Comparison of ENCODE assay signal across 8 cellular contexts in the genomic region with DNA sequence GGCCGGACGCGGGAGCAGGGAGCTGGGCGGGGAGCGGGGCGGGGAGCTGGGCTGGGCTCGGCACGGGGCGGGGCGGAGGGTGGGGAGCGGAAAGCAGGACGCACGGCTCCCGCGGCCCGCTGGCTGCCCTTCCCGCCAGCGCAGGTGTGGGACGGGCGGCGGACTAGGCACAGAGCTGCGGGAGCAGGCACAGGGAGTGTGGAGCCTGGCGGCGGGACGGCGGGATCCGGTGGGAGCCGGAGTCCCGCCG. TPM values are rescaled to one million over a fixed set of nuclear protein-coding genes. Genes with fewer than 3 reads are reported as not detected.
A peak's percentile ranks its signal among the peaks of the same experiment; 100 is the strongest.
DNase-seq lines count a peak whose midpoint lies in the region; ATAC-seq, FAIRE-seq and TF ChIP-seq lines count a peak whose summit lies in the region.

A gene (plus strand): TSS at position 125 of the 250 bp plus-strand sequence. CDS start 163 bp downstream, outside the sequence.

- peak within 1 kb of the TSS; percentile 33 for H3K56ac ChIP-seq in H1 (replicated peaks; ENCODE audit: insufficient read length, low read depth, low read length)

- peak within 1 kb of the TSS; percentile 95 for H4K8ac ChIP-seq in H1 (ENCODE audit: extremely low read depth, insufficient read depth, low read length)

- H3K4ac ChIP-seq in H1 (replicated peaks; ENCODE audit: insufficient read length, low read depth, low read length) = no peak within 1 kb of the TSS

- no peak within 1 kb of the TSS for H2BK20ac ChIP-seq in H1 (ENCODE audit: low read length)

- no peaks in the 10 kb centered on the region for H3K36me3 ChIP-seq in H1 (ENCODE audit: control insufficient read depth in 2 of 4, insufficient read depth in 4 of 4, low read length in 3 of 4)

- peak within 1 kb of the TSS; percentile 89 for H3K4me3 Mint-ChIP-seq in stimulated activated naive CD8-positive, alpha-beta T cell treated with anti-CD3 and anti-CD28 coated beads, Interleukin-15, Interleukin-2, amounts not matched to agents 100 ng/mL and 50 ng/mL, for 24 hours
- H3K4me3 Mint-ChIP-seq in natural killer cell = peak within 1 kb of the TSS; percentile 87

- H3K9me3 ChIP-seq in H1 (ENCODE audit: insufficient read depth in 2 of 2, low read depth in 1 of 2, low read length in 1 of 2) = no peaks in the 10 kb centered on the region

- ATAC-seq in stimulated activated naive CD8-positive, alpha-beta T cell treated with anti-CD3 and anti-CD28 coated beads, Interleukin-15, Interleukin-2, amounts not matched to agents 100 U/mL and 50 U/mL, for 24 hours = no peak
- peak; percentile 45 to 67 (median 60) for ATAC-seq in natural killer cell
- no peak for ATAC-seq in HG02610 (IDR thresholded peaks at IDR 0.05; ENCODE audit: unreplicated experiment)

- no peaks in the 10 kb centered on the region for H3K9me3 Mint-ChIP-seq in stimulated activated naive CD8-positive, alpha-beta T cell treated with anti-CD3 and anti-CD28 coated beads, Interleukin-15, Interleukin-2, amounts not matched to agents 100 ng/mL and 50 ng/mL, for 24 hours
- H3K9me3 Mint-ChIP-seq in natural killer cell = no peaks in the 10 kb centered on the region

- TF ChIP-seq RAD21 in H1 (IDR thresholded peaks at IDR 0.05 in 1 of 2, conservative IDR thresholded peaks at IDR 0.05 in 1 of 2; ENCODE audit: low read depth in 2 of 2, low read length in 2 of 2) = no peak

- peaks cover 2 to 14% of the 10 kb centered on the region in 2 experiments for H4K20me1 ChIP-seq in H1 (replicated peaks in 1 of 2; ENCODE audit: control insufficient read depth in 1 of 2, insufficient read depth in 2 of 2, low read length in 2 of 2)

- no peak for TF ChIP-seq EP300 in H1 (IDR thresholded peaks at IDR 0.05; ENCODE audit: borderline replicate concordance in 1 of 2, low read depth in 2 of 2, low read length in 2 of 2)

- intact Hi-C loops in natural killer cell (cut with micrococcal nuclease) = loop anchor here (10.0 kb wide), 1 partner anchor 393 kb away; a partner anchor contains a TSS

- no peak within 1 kb of the TSS for H2AFZ ChIP-seq in H1 (ENCODE audit: low read length)

- H4K91ac ChIP-seq in H1 (replicated peaks; ENCODE audit: insufficient read length, low read length) = peak within 1 kb of the TSS; percentile 6

- peak within 1 kb of the TSS; percentile 92 for H3K27ac Mint-ChIP-seq in stimulated activated naive CD8-positive, alpha-beta T cell treated with anti-CD3 and anti-CD28 coated beads, Interleukin-15, Interleukin-2, amounts not matched to agents 100 ng/mL and 50 ng/mL, for 24 hours
- peak within 1 kb of the TSS; percentile 51 to 79 for H3K27ac Mint-ChIP-seq in natural killer cell

- peak within 1 kb of the TSS; percentile 81 to 95 (median 83) for H3K9ac ChIP-seq in H1 (replicated peaks in 1 of 4; ENCODE audit: extremely low read depth in 1 of 4, low read depth in 3 of 4, low read length in 3 of 4)

- H2BK12ac ChIP-seq in H1 (ENCODE audit: low read depth, low read length) = peak within 1 kb of the TSS; percentile 79; the same call in 1 of the 2 replicates

- FAIRE-seq in H1 (lab: Jason Lieb, UNC) = no peak

- no peak within 1 kb of the TSS; the same call in 1 of the 2 replicates for H2AK5ac ChIP-seq in H1 (ENCODE audit: low read depth, low read length)

- H2BK5ac ChIP-seq in H1 (ENCODE audit: low read depth, low read length) = peak within 1 kb of the TSS; percentile 93

- no CpG with 5 or more reads among the region's 30 CpGs for WGBS in H1 (ENCODE audit: extremely low coverage in 1 of 2, insufficient coverage in 1 of 2, insufficient read length in 1 of 2, insufficient replicate concordance in 2 of 2, low coverage in 1 of 2, low lambda C conversion rate in 2 of 2, missing lambda C conversion rate in 1 of 2), 2 experiments

- H3K27me3 ChIP-seq in H1 (replicated peaks in 1 of 4; ENCODE audit: control insufficient read depth in 3 of 4, extremely low read depth in 1 of 4, insufficient read depth in 3 of 4, low read length in 3 of 4) = no peaks in the 10 kb centered on the region

- peak within 1 kb of the TSS; percentile 79 for H3K23ac ChIP-seq in H1 (ENCODE audit: insufficient read length)

- H3K79me1 ChIP-seq in H1 (ENCODE audit: low read depth, low read length) = peaks cover 7% of the 10 kb centered on the region

- no peak within 1 kb of the TSS for H2BK120ac ChIP-seq in H1 (replicated peaks; ENCODE audit: low read depth, low read length)

- peak within 1 kb of the TSS; percentile 82 to 94 for H3K4me2 ChIP-seq in H1 (ENCODE audit: insufficient read depth in 1 of 2, low read depth in 2 of 2, low read length in 2 of 2)

- H3K4me1 ChIP-seq in H1 (replicated peaks in 1 of 4; ENCODE audit: control insufficient read depth in 3 of 4, insufficient read depth in 4 of 4, low read length in 3 of 4) = peaks cover 8 to 19% (median 11%) of the 10 kb centered on the region in 4 experiments

- H4K5ac ChIP-seq in H1 (ENCODE audit: insufficient read length, low read depth, low read length) = peak within 1 kb of the TSS; percentile 60

- POLR2A ChIA-PET in H1 (lab: Charles Lee; ENCODE audit: partially characterized antibody) = interaction anchor here (1.4 to 6.4 kb wide), 7 partner anchors 8 to 72 kb away, joined by 3 to 100 read pairs (median 9); a partner anchor contains a TSS

- H3K27me3 Mint-ChIP-seq in stimulated activated naive CD8-positive, alpha-beta T cell treated with anti-CD3 and anti-CD28 coated beads, Interleukin-15, Interleukin-2, amounts not matched to agents 100 ng/mL and 50 ng/mL, for 24 hours = no peaks in the 10 kb centered on the region
- no peaks in the 10 kb centered on the region for H3K27me3 Mint-ChIP-seq in natural killer cell (ENCODE audit: low read depth in 2 of 2)

- peaks cover 9% of the 10 kb centered on the region for H3K23me2 ChIP-seq in H1 (ENCODE audit: low read depth, low read length)

- peak within 1 kb of the TSS; percentile 87 for H3K18ac ChIP-seq in H1 (ENCODE audit: extremely low read depth, low read length)

- peak in 1 of 2 experiments; percentile 84; a peak in 2 of 3 replicates for TF ChIP-seq POLR2A in H1 (IDR thresholded peaks at IDR 0.05; ENCODE audit: control extremely low read depth in 1 of 2, low read depth in 2 of 2, low read length in 2 of 2)

- H3K4me3 ChIP-seq in H1 (ENCODE audit: extremely low read depth in 1 of 4, insufficient read depth in 2 of 4, low read depth in 3 of 4, low read length in 4 of 4) = peak within 1 kb of the TSS; percentile 71 to 85 (median 82)

- no peak for DNase-seq in stimulated activated naive CD8-positive, alpha-beta T cell treated with anti-CD3 and anti-CD28 coated beads, Interleukin-15, Interleukin-2, amounts not matched to agents 100 U/mL and 50 U/mL, for 24 hours
- no peak for DNase-seq in M059J (ENCODE audit: low read depth)
- DNase-seq in H1 (ENCODE audit: low read depth in 1 of 2, low spot score in 2 of 2) = no peak
- no peak for DNase-seq in natural killer cell
- DNase-seq in COLO668 (lab: John Stamatoyannopoulos, UW; ENCODE audit: unreplicated experiment) = no peak
- DNase-seq in activated CD8-positive, alpha-beta memory T cell treated with anti-CD3 and anti-CD28 coated beads, Interleukin-2, amount 50 U/mL, for 48 hours = no peak

- CTCF ChIA-PET in H1 (lab: Charles Lee; ENCODE audit: partially characterized antibody) = interaction anchor here (0.7 to 4.5 kb wide), 7 partner anchors 12 to 155 kb away, joined by 3 to 42 read pairs (median 5); no protein-coding TSS in a partner anchor

- peaks cover 25% of the 10 kb centered on the region for H3K4me1 Mint-ChIP-seq in stimulated activated naive CD8-positive, alpha-beta T cell treated with anti-CD3 and anti-CD28 coated beads, Interleukin-15, Interleukin-2, amounts not matched to agents 100 ng/mL and 50 ng/mL, for 24 hours (ENCODE audit: low read depth)
- H3K4me1 Mint-ChIP-seq in natural killer cell = peaks cover 6 to 18% of the 10 kb centered on the region in 2 donors

- H3K14ac ChIP-seq in H1 (ENCODE audit: insufficient read length) = no peak within 1 kb of the TSS

- TF ChIP-seq CTCF in H1 (IDR thresholded peaks at IDR 0.05; ENCODE audit: control extremely low read depth in 1 of 3, insufficient read depth in 1 of 3, low read depth in 1 of 3, low read length in 3 of 3) (no peak), natural killer cell (IDR thresholded peaks at IDR 0.05) (no peak)

- no peaks in the 10 kb centered on the region for H3K36me3 Mint-ChIP-seq in stimulated activated naive CD8-positive, alpha-beta T cell treated with anti-CD3 and anti-CD28 coated beads, Interleukin-15, Interleukin-2, amounts not matched to agents 100 ng/mL and 50 ng/mL, for 24 hours (ENCODE audit: low read depth)
- H3K36me3 Mint-ChIP-seq in natural killer cell = no peaks in the 10 kb centered on the region

- peak within 1 kb of the TSS; percentile 90; the same call in 1 of the 2 replicates for H2BK15ac ChIP-seq in H1 (ENCODE audit: low read length)

- H3K79me2 ChIP-seq in H1 (ENCODE audit: control insufficient read depth in 1 of 2, insufficient read depth in 2 of 2, low read length in 2 of 2) = peaks cover 7 to 39% of the 10 kb centered on the region in 2 experiments

- H3K27ac ChIP-seq in H1 (ENCODE audit: low read depth, low read length) = peak within 1 kb of the TSS; percentile 94

TF ChIP-seq in H1, 55 proteins besides CTCF, POLR2A, EP300 and RAD21 (continues in another document):
- TF ChIP-seq HDAC6 (IDR thresholded peaks at IDR 0.05; ENCODE audit: low read depth, low read length) (no peak), KDM4A (IDR thresholded peaks at IDR 0.05; ENCODE audit: low read depth, low read length, severe bottlenecking) (no peak), EGR1 (IDR thresholded peaks at IDR 0.05; ENCODE audit: borderline replicate concordance, low read depth, low read length) (no peak), TAF1 (IDR thresholded peaks at IDR 0.05; ENCODE audit: low read depth, low read length) (peak; percentile 66; the same call in 1 of the 2 replicates)
- TF ChIP-seq, protein P1, sequence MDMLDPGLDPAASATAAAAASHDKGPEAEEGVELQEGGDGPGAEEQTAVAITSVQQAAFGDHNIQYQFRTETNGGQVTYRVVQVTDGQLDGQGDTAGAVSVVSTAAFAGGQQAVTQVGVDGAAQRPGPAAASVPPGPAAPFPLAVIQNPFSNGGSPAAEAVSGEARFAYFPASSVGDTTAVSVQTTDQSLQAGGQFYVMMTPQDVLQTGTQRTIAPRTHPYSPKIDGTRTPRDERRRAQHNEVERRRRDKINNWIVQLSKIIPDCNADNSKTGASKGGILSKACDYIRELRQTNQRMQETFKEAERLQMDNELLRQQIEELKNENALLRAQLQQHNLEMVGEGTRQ (IDR thresholded peaks at IDR 0.05; ENCODE audit: low read length) = no peak

RNA-seq across cellular contexts. Expression of the gene that starts here (rescaled TPM):
- 9.6 and 10.4 TPM in 2 replicates for total RNA-seq in M059J (2014; rRNA removed; shearing (Covaris generic))
- total RNA-seq in H1 (2021; fragmentation: NEBNext Ultra II Directional; extraction: Animal tissue kit (Norgen Biotek cat#: 25700)) = 135 and 140 TPM in 2 replicates
- 102 and 146 TPM in 2 replicates for polyA plus RNA-seq in H1 (2011; rRNA removed)
- polyA plus RNA-seq in H1 (2011; cell fraction: cytosol; rRNA removed) = 83.6 TPM
- polyA plus RNA-seq in H1 (2011; cell fraction: nucleus; rRNA removed) = 162 TPM
- 132 to 157 TPM (median 152 TPM) in 4 replicates for polyA plus RNA-seq in H1 (2012, experiment 1 of 2)
- polyA plus RNA-seq in H1 (2012, experiment 2 of 2) = 207 TPM
- 90.4 TPM for polyA plus RNA-seq in H1 (2013, experiment 1 of 2)
- polyA plus RNA-seq in H1 (2013, experiment 2 of 2) = 90.8 TPM
- polyA minus RNA-seq in H1 (2011; rRNA and poly(A)+ RNA removed) = 46.3 and 73.7 TPM in 2 replicates
- 42.6 TPM for polyA minus RNA-seq in H1 (2011; cell fraction: cytosol; rRNA and poly(A)+ RNA removed)
- 46.7 TPM for polyA minus RNA-seq in H1 (2011; cell fraction: nucleus; rRNA and poly(A)+ RNA removed)
- 1 to 10 TPM; 2.7 to 6.6 (median 3.6) TPM for total RNA-seq in natural killer cell

Comparison
In these comparisons a context has a peak if more than half of its experiments do, and no peak if none do; other contexts are left out.
1. RNA of the gene that starts here (total RNA-seq): 135 to 140 TPM in H1; 9.6 to 10.4 TPM in M059J and 2.7 to 6.6 TPM in natural killer cell; every median in the first group is over 10 times any median in the second.
2. ATAC-seq: peak in natural killer cell (3 of 3); none in stimulated activated naive CD8-positive, alpha-beta T cell treated with anti-CD3 and anti-CD28 coated beads, Interleukin-15, Interleukin-2, amounts not matched to agents 100 U/mL and 50 U/mL, for 24 hours (single experiment) and HG02610 (single experiment).